23 cellular contexts compared by ENCODE assay signal in genomic region chr15:59332009-59332408, GRCh38. TPM values are rescaled to one million over a fixed set of nuclear protein-coding genes. Genes with fewer than 3 reads are reported as not detected.
A peak's percentile ranks its signal among the peaks of the same experiment; 100 is the strongest.
DNase-seq lines count a peak whose midpoint lies in the region; ATAC-seq and TF ChIP-seq lines count a peak whose summit lies in the region.
"Had no signal": no experiment of that assay in that cellular context is flagged by ENCODE, and none has a peak within 500 bp of the region (broad histone marks: within the 10 kb centered on the region; RNA-seq: fewer than 3 reads in every experiment).

No MANE protein-coding gene starts in this region.

- TF ChIP-seq CTCF in DOHH2 (IDR thresholded peaks at IDR 0.05; ENCODE audit: low read depth, low read length, poor library complexity, severe bottlenecking) (no peak), OCI-LY7 (conservative IDR thresholded peaks at IDR 0.05; ENCODE audit: low read length) (no peak), left ventricle myocardium inferior (IDR thresholded peaks at IDR 0.05; ENCODE audit: borderline replicate concordance) (no peak), A673 (conservative IDR thresholded peaks at IDR 0.05; ENCODE audit: low read depth, low read length) (no peak)

- CTCF ChIA-PET in OCI-LY7 (lab: Charles Lee; ENCODE audit: unreplicated experiment), result no interaction called here
- CTCF ChIA-PET in A673 (lab: Charles Lee), result no interaction called here

- intact Hi-C loops in OCI-LY7 (cut with micrococcal nuclease; ENCODE audit: unreplicated experiment) (no loop called here), left ventricle myocardium inferior (cut with micrococcal nuclease) (no loop called here), A673 (cut with micrococcal nuclease; ENCODE audit: unreplicated experiment) (no loop called here)

- H3K9me3 Mint-ChIP-seq in naive B cell, result no peaks in the 10 kb centered on the region
- H3K9me3 Mint-ChIP-seq: CD4-positive, CD25-positive, alpha-beta regulatory T cell; GM23338; H9; T-cell had no signal

- H4K20me1 ChIP-seq in DOHH2 (ENCODE audit: control insufficient read depth, insufficient read depth, low read depth, low read length) (no peaks in the 10 kb centered on the region), OCI-LY7 (ENCODE audit: insufficient read depth, low read length) (no peaks in the 10 kb centered on the region)
- H4K20me1 ChIP-seq: BLaER1 had no signal

- POLR2A ChIA-PET in OCI-LY7 (lab: Charles Lee), result interaction anchor here (0.6 to 0.8 kb wide), 2 partner anchors 10 to 31 kb away, joined by 3 read pairs; no protein-coding TSS in a partner anchor
- POLR2A ChIA-PET in A673 (lab: Charles Lee; ENCODE audit: low non-redundant PET), result no interaction called here

- H3K4me3 ChIP-seq in DOHH2 (ENCODE audit: low read length) (peak overlapping the region; percentile 41), OCI-LY7 (ENCODE audit: low read depth, low read length, poor library complexity, severe bottlenecking) (no peak overlapping the region), left ventricle myocardium inferior (no peak overlapping the region), A673 (ENCODE audit: low read depth, low read length, poor library complexity, severe bottlenecking) (no peak overlapping the region)
- H3K4me3 ChIP-seq: BLaER1, GM23338, SJCRH30 had no signal

- BruUV-seq in OCI-LY7 (replicated peaks; lab: Mats Ljungman, UMichigan), result no TSS peak
- BruUV-seq in A673 (replicated peaks; lab: Mats Ljungman, UMichigan), result no TSS peak

- H3K79me2 ChIP-seq in DOHH2 (ENCODE audit: control insufficient read depth, low read length), result peaks cover 85% of the 10 kb centered on the region
- no peaks in the 10 kb centered on the region for H3K79me2 ChIP-seq in OCI-LY7 (ENCODE audit: insufficient read depth, low read depth, low read length)

- H3K9me2 ChIP-seq in DOHH2 (replicated peaks; ENCODE audit: control insufficient read depth, low read length), result no peaks in the 10 kb centered on the region
- no peaks in the 10 kb centered on the region for H3K9me2 ChIP-seq in OCI-LY7 (ENCODE audit: insufficient read depth, low read length)

- ATAC-seq in naive B cell (ENCODE audit: low read depth in 2 of 2) (no peak), HG03159 (IDR thresholded peaks at IDR 0.05; ENCODE audit: unreplicated experiment) (no peak)
- ATAC-seq: PC-3, SK-N-SH treated with all-trans-retinoic acid at 6 μM for 48 hours, T-cell had no signal

- peak overlapping the region in 4 of 6 donors; percentile 11 to 64 (median 40) for H3K27ac Mint-ChIP-seq in naive B cell
- H3K27ac Mint-ChIP-seq: CD4-positive, CD25-positive, alpha-beta regulatory T cell; GM23338; T-cell had no signal

- DNase-seq in MV-4-11 (lab: John Stamatoyannopoulos, UW), result peak; percentile 30
- DNase-seq in OCI-LY7 (ENCODE audit: low spot score), result no peak
- DNase-seq in naive B cell, result no peak
- DNase-seq in SW480 (ENCODE audit: low spot score), result no peak
- no peak for DNase-seq in left ventricle myocardium inferior
- no peak for DNase-seq in A673 (ENCODE audit: low spot score)
- DNase-seq: ACHN; CD4-positive, CD25-positive, alpha-beta regulatory T cell; H9; IMR-90; NCI-H1105; NCI-H1930; NCI-H2107; NCI-H524; PC-3; SJCRH30; T-cell had no signal

- no peaks in the 10 kb centered on the region for H3K36me3 ChIP-seq in DOHH2 (ENCODE audit: control insufficient read depth, low read length)
- H3K36me3 ChIP-seq in OCI-LY7 (ENCODE audit: insufficient read depth, low read length), result no peaks in the 10 kb centered on the region
- H3K36me3 ChIP-seq in left ventricle myocardium inferior, result no peaks in the 10 kb centered on the region
- H3K36me3 ChIP-seq in A673 (ENCODE audit: insufficient read depth, low read length, poor library complexity, severe bottlenecking), result no peaks in the 10 kb centered on the region
- H3K36me3 ChIP-seq: BLaER1, SJCRH30 had no signal

- 0 out of 2 replicates have a peak, but pooled peaks cover 3% of the 10 kb centered on the region for H3F3A ChIP-seq in DOHH2 (ENCODE audit: control insufficient read depth, insufficient read depth)

- no peaks in the 10 kb centered on the region for H3K27me3 Mint-ChIP-seq in naive B cell

- H3K27me3 ChIP-seq in DOHH2 (ENCODE audit: control insufficient read depth, low read length), result no peaks in the 10 kb centered on the region
- no peaks in the 10 kb centered on the region for H3K27me3 ChIP-seq in left ventricle myocardium inferior (ENCODE audit: low read depth)
- no peaks in the 10 kb centered on the region for H3K27me3 ChIP-seq in A673 (replicated peaks; ENCODE audit: insufficient read depth, low read depth, low read length, poor library complexity)
- H3K27me3 ChIP-seq: BLaER1, SJCRH30 had no signal

- H3K4me3 Mint-ChIP-seq in naive B cell, result peak overlapping the region in 2 of 8 donors; percentile 23 to 25
- H3K4me3 Mint-ChIP-seq: CD4-positive, CD25-positive, alpha-beta regulatory T cell; GM23338; H9; T-cell had no signal

- H3K4me2 ChIP-seq in DOHH2 (ENCODE audit: low read length) (peak overlapping the region; percentile 70), OCI-LY7 (ENCODE audit: low read length) (peak overlapping the region; percentile 18; the same call in 1 of the 2 replicates)
- H3K4me2 ChIP-seq: BLaER1, GM23338, KMS-11 had no signal

- H3K9me3 ChIP-seq in DOHH2 (ENCODE audit: control insufficient read depth, insufficient read depth, low read length) (no peaks in the 10 kb centered on the region), OCI-LY7 (ENCODE audit: low read length) (no peaks in the 10 kb centered on the region), left ventricle myocardium inferior (replicated peaks) (no peaks in the 10 kb centered on the region), A673 (ENCODE audit: low read depth, low read length, poor library complexity, severe bottlenecking) (no peaks in the 10 kb centered on the region)
- H3K9me3 ChIP-seq: BLaER1, SJCRH30 had no signal

- H3K27ac ChIP-seq in DOHH2 (ENCODE audit: low read depth, low read length) (peak overlapping the region; percentile 7; the same call in 1 of the 2 replicates), OCI-LY7 (ENCODE audit: low read depth, low read length, poor library complexity, severe bottlenecking) (no peak overlapping the region), left ventricle myocardium inferior (replicated peaks) (no peak overlapping the region), A673 (ENCODE audit: low read depth, low read length, poor library complexity, severe bottlenecking) (no peak overlapping the region)
- H3K27ac ChIP-seq: BLaER1, KMS-11, SJCRH30 had no signal

- H3K4me1 Mint-ChIP-seq in naive B cell, result peaks cover 54 to 87% (median 73%) of the 10 kb centered on the region in 3 donors
- H3K4me1 Mint-ChIP-seq: CD4-positive, CD25-positive, alpha-beta regulatory T cell had no signal

- no peaks in the 10 kb centered on the region for H3K36me3 Mint-ChIP-seq in naive B cell
- H3K36me3 Mint-ChIP-seq: CD4-positive, CD25-positive, alpha-beta regulatory T cell; T-cell had no signal

- H3K4me1 ChIP-seq in DOHH2 (ENCODE audit: control insufficient read depth, low read length) (peaks cover 86% of the 10 kb centered on the region), OCI-LY7 (ENCODE audit: insufficient read depth, low read length, poor library complexity, severe bottlenecking) (peaks cover 10% of the 10 kb centered on the region), left ventricle myocardium inferior (peaks cover 36% of the 10 kb centered on the region), A673 (ENCODE audit: insufficient read depth, low read length, poor library complexity, severe bottlenecking) (no peaks in the 10 kb centered on the region)
- H3K4me1 ChIP-seq: SJCRH30 had no signal

- H2AFZ ChIP-seq in OCI-LY7 (ENCODE audit: low read length), result peak overlapping the region; percentile 24; the same call in 1 of the 2 replicates
- H2AFZ ChIP-seq: GM23338 had no signal

RNA-seq across cellular contexts. Expression of gene MYO1E, which starts 40.7 kb away (rescaled TPM):
- total RNA-seq in OCI-LY7 (2014; rRNA removed; shearing (Covaris generic)), result 0.72 and 1.5 TPM in 2 replicates
- total RNA-seq in OCI-LY7 (2022) (17.3 and 26.5 TPM in 2 replicates), left ventricle myocardium inferior (23.6 TPM), A673 (2021) (7.9 and 10.6 TPM in 2 replicates)
- polyA plus RNA-seq in naive B cell (ENCODE audit: low read depth in 6 of 6), result 10 to 100 TPM; 32.4 to 80.0 (median 45.3) TPM
